Comparison of ENCODE assay signal across 8 cellular contexts in genomic region chr3:124032351-124032880, GRCh38. TPM values are rescaled to one million over a fixed set of nuclear protein-coding genes. Genes with fewer than 3 reads are reported as not detected.
DNase-seq lines count a peak whose midpoint lies in the region; ATAC-seq and TF ChIP-seq lines count a peak whose summit lies in the region.

No MANE protein-coding gene starts in this region.

- peaks cover 17% of the 10 kb centered on the region for H3K4me1 ChIP-seq in adipocyte (ENCODE audit: control insufficient read depth, insufficient read depth, low read length)
- H3K4me1 ChIP-seq in right cardiac atrium (ENCODE audit: control insufficient read depth, insufficient read depth, low read length) = no peaks in the 10 kb centered on the region
- peaks cover 4% of the 10 kb centered on the region for H3K4me1 ChIP-seq in psoas muscle

- ATAC-seq in right cardiac atrium (peak; percentile 62 to 65), psoas muscle (peak; percentile 71 to 81 (median 78)), HG03354 (IDR thresholded peaks at IDR 0.05; ENCODE audit: poor library complexity, severe bottlenecking, unreplicated experiment) (no peak), GM18502 (IDR thresholded peaks at IDR 0.05; ENCODE audit: poor library complexity, unreplicated experiment) (no peak)

- no peaks in the 10 kb centered on the region for H3K9me3 ChIP-seq in adipocyte (ENCODE audit: control insufficient read depth, low read length)
- no peaks in the 10 kb centered on the region for H3K9me3 ChIP-seq in right cardiac atrium (ENCODE audit: control insufficient read depth, low read length)
- H3K9me3 ChIP-seq in psoas muscle = no peaks in the 10 kb centered on the region

- H3K9ac ChIP-seq in adipocyte (ENCODE audit: low read length) = peak overlapping the region; percentile 86

- H3K36me3 ChIP-seq in adipocyte (ENCODE audit: control insufficient read depth, insufficient read depth, low read length, severe bottlenecking) (no peaks in the 10 kb centered on the region), psoas muscle (ENCODE audit: insufficient read depth in 1 of 2, low read depth in 1 of 2) (no peaks in the 10 kb centered on the region)

- TF ChIP-seq CTCF in psoas muscle (IDR thresholded peaks at IDR 0.05) = no peak

- DNase-seq in DMS153 (lab: John Stamatoyannopoulos, UW) = peak; percentile 71
- DNase-seq in NCI-H1417 (lab: John Stamatoyannopoulos, UW) = peak; percentile 75 to 86 (median 76)
- DNase-seq in adipocyte (ENCODE audit: low read depth) = peak; percentile 24
- DNase-seq in right cardiac atrium = peak; percentile 61 to 83 (median 65)
- DNase-seq in psoas muscle = peak; percentile 45 to 73
- no peak for DNase-seq in kidney glomerular epithelial cell (lab: John Stamatoyannopoulos, UW)

- H3K4me3 ChIP-seq in adipocyte (ENCODE audit: low read length) = peak overlapping the region; percentile 89
- peak overlapping the region; percentile 88 for H3K4me3 ChIP-seq in right cardiac atrium (ENCODE audit: low read length)
- peak overlapping the region; percentile 87 for H3K4me3 ChIP-seq in psoas muscle

- 4% methylated on average over 29 of the region's 29 CpGs for WGBS in right cardiac atrium
- WGBS in psoas muscle, 3 donors = 3 to 5% (median 4%) methylated on average over 15 to 29 of the region's 29 CpGs

- intact Hi-C loops in right cardiac atrium (cut with DNase I) (loop anchor here in 1 of 4 donors (5.0 kb wide), 1 partner anchor 45 kb away; no protein-coding TSS in a partner anchor), psoas muscle (cut with DNase I) (loop anchor here (5.0 to 10.0 kb wide), 4 partner anchors 35 to 250 kb away; no protein-coding TSS in a partner anchor)

- no peaks in the 10 kb centered on the region for H3K27me3 ChIP-seq in adipocyte (replicated peaks; ENCODE audit: control insufficient read depth, insufficient read depth, low read length)
- no peaks in the 10 kb centered on the region for H3K27me3 ChIP-seq in right cardiac atrium (ENCODE audit: control insufficient read depth, insufficient read depth)
- H3K27me3 ChIP-seq in psoas muscle (ENCODE audit: insufficient read depth in 3 of 3, low read length in 2 of 3) = peaks cover 0 to 19% (median 0%) of the 10 kb centered on the region in 3 donors

- H3K27ac ChIP-seq in right cardiac atrium (ENCODE audit: low read length) (peak overlapping the region; percentile 78), psoas muscle (peak overlapping the region; percentile 88)

RNA-seq across cellular contexts. Expression of gene KALRN, which starts 0.8 kb away (rescaled TPM):
- 10 to 100 TPM; 44.2 to 58.4 (median 45.6) TPM for total RNA-seq in right cardiac atrium
- 19.5 TPM for polyA plus RNA-seq in right cardiac atrium
- total RNA-seq in psoas muscle = 10 to 100 TPM; 22.9 to 52.1 (median 33.8) TPM
- 1 to 10 TPM; 5.4 to 10.0 (median 7.6) TPM for polyA plus RNA-seq in psoas muscle

RNA-seq across cellular contexts. Expression of gene ROPN1, which starts 40.5 kb away (rescaled TPM):
- total RNA-seq in right cardiac atrium (1 to 10 TPM in 1 of 4 donors, under 1 TPM in 3; 0.36 to 2.0 (median 0.83) TPM), psoas muscle (not detected)
- polyA plus RNA-seq in right cardiac atrium (1.6 TPM), psoas muscle (not detected)

Comparison
In these comparisons a context has a peak if more than half of its experiments do, and no peak if none do; other contexts are left out.
1. ATAC-seq: peak in right cardiac atrium (2 of 2) and psoas muscle (4 of 4); none in HG03354 (single experiment) and GM18502 (single experiment).
2. Peak in every context shown above with its lines, with median percentiles within 50 percentile points of each other: H3K4me3 ChIP-seq.